8 cellular contexts compared by ENCODE assay signal in the genomic region with DNA sequence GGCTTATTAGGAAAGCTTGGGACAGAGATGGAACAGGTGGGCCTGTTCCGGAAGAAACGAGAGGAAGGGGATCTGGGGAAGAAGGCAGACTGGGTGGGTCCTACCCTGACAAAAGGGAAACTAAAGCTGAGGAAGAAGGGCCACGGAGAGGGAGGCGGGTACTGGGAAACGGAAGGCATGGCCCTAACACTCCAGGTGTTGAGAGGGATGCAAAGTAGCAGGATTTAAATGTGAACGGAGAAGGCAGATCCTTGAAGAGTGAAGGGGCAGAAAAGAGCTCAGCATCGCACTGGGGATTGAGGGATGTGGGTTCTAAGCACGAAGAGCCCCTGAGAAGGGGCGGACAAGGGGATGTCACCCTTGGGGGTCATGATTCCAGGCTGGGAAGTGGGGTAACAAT.
DNase-seq lines count a peak whose midpoint lies in the region; ATAC-seq and TF ChIP-seq lines count a peak whose summit lies in the region.

No MANE protein-coding gene starts in this region.

- peaks cover 68% of the 10 kb centered on the region for H3K4me1 ChIP-seq in BLaER1

- H3K4me2 ChIP-seq in BLaER1 = peak overlapping the region; percentile 97

- H3K36me3 ChIP-seq in BLaER1 = peaks cover 7% of the 10 kb centered on the region; the same call in 1 of the 2 replicates

- peak overlapping the region; percentile 76 for H3K27ac ChIP-seq in BLaER1

- ATAC-seq in HG03460 (IDR thresholded peaks at IDR 0.05; ENCODE audit: unreplicated experiment) (peak; percentile 5), memory B cell (ENCODE audit: low read depth) (no peak), GM18861 (IDR thresholded peaks at IDR 0.05; ENCODE audit: unreplicated experiment) (no peak), HG02852 (IDR thresholded peaks at IDR 0.05; ENCODE audit: unreplicated experiment) (no peak)

- in situ Hi-C loops in astrocyte of the spinal cord (cut with HindIII; ENCODE audit: low sequenced_read_pairs) = no loop called here

- no peaks in the 10 kb centered on the region for H3K27me3 Mint-ChIP-seq in memory B cell

- peak overlapping the region; percentile 74 for H3K27ac Mint-ChIP-seq in memory B cell

- no peaks in the 10 kb centered on the region for H3K27me3 ChIP-seq in BLaER1

- peaks cover 2% of the 10 kb centered on the region for H3K36me3 Mint-ChIP-seq in memory B cell

- TF ChIP-seq CTCF in astrocyte of the spinal cord (IDR thresholded peaks at IDR 0.05; ENCODE audit: low read depth, low read length) = no peak

- peak overlapping the region; percentile 95 for H3K4me3 Mint-ChIP-seq in memory B cell

- H3K4me3 ChIP-seq in BLaER1 = peak overlapping the region; percentile 89
- H3K4me3 ChIP-seq in astrocyte of the spinal cord (ENCODE audit: low read depth, low read length) = peak overlapping the region; percentile 70

- peak overlapping the region; percentile 85 for H3K9ac ChIP-seq in BLaER1

- peaks cover 42% of the 10 kb centered on the region for H3K4me1 Mint-ChIP-seq in memory B cell

- no peaks in the 10 kb centered on the region for H3K9me3 ChIP-seq in BLaER1

- peaks cover 44% of the 10 kb centered on the region for H4K20me1 ChIP-seq in BLaER1

- DNase-seq in astrocyte of the spinal cord (ENCODE audit: low read depth, low spot score) (no peak), memory B cell (ENCODE audit: low spot score in 2 of 2) (no peak), glomerular visceral epithelial cell (ENCODE audit: extremely low spot score) (no peak), T-helper 9 cell (no peak)

- H3K9me3 Mint-ChIP-seq in memory B cell = no peaks in the 10 kb centered on the region
